8 cellular contexts compared by ENCODE assay signal in genomic region chr1:206469933-206470691, GRCh38. TPM values are rescaled to one million over a fixed set of nuclear protein-coding genes. Genes with fewer than 3 reads are reported as not detected.
DNase-seq lines count a peak whose midpoint lies in the region; ATAC-seq lines count a peak whose summit lies in the region.

TSS of gene IKBKE (plus strand) at chr1:206470476. CDS start at chr1:206473228, 2,752 bp downstream.

- peak within 1 kb of the TSS; percentile 98 for H2AFZ ChIP-seq in neuronal stem cell (ENCODE audit: low read length)

- H3K18ac ChIP-seq in neuronal stem cell (ENCODE audit: low read length), result peak within 1 kb of the TSS; percentile 81

- peak; percentile 95 for DNase-seq in OCI-M1 (lab: John Stamatoyannopoulos, UW)
- DNase-seq in activated effector memory CD4-positive, alpha-beta T cell treated with Interleukin-2 at 50 U/mL for 16 hours, result peak; percentile 46
- DNase-seq in foreskin melanocyte, result peak; percentile 67
- no peak for DNase-seq in neuronal stem cell (ENCODE audit: low spot score)
- no peak for DNase-seq in NCI-H1694 treated with DMSO at 0.1 percent for 48 hours (lab: John Stamatoyannopoulos, UW)

- peak within 1 kb of the TSS; percentile 4 for H3K14ac ChIP-seq in neuronal stem cell (ENCODE audit: low read length)

- H3K4me3 ChIP-seq in BLaER1 (peak within 1 kb of the TSS; percentile 69), neuronal stem cell (ENCODE audit: low read length in 2 of 2) (peak within 1 kb of the TSS; percentile 50 to 65)

- peak; percentile 42 for ATAC-seq in GM18861 (IDR thresholded peaks at IDR 0.05; ENCODE audit: unreplicated experiment)
- ATAC-seq in HG03103 (IDR thresholded peaks at IDR 0.05; ENCODE audit: low read depth, unreplicated experiment), result peak; percentile 49

- H3K4me2 ChIP-seq in BLaER1, result peak within 1 kb of the TSS; percentile 100
- H3K4me2 ChIP-seq in neuronal stem cell (ENCODE audit: insufficient read depth, low read length, poor library complexity, severe bottlenecking), result peak within 1 kb of the TSS; percentile 67

- H4K91ac ChIP-seq in neuronal stem cell (ENCODE audit: low read depth, low read length, poor library complexity), result peak within 1 kb of the TSS; percentile 16

- no peaks in the 10 kb centered on the region for H4K20me1 ChIP-seq in BLaER1

- no peak within 1 kb of the TSS for H2BK12ac ChIP-seq in neuronal stem cell (ENCODE audit: low read length)

- H3K9ac ChIP-seq in BLaER1, result peak within 1 kb of the TSS; percentile 74
- H3K9ac ChIP-seq in neuronal stem cell (ENCODE audit: low read depth, low read length, poor library complexity), result peak within 1 kb of the TSS; percentile 39

- H3K9me3 ChIP-seq in BLaER1 (no peaks in the 10 kb centered on the region), neuronal stem cell (replicated peaks in 1 of 2; ENCODE audit: control insufficient read depth in 2 of 2, insufficient read depth in 1 of 2, low read depth in 1 of 2, low read length in 2 of 2) (no peaks in the 10 kb centered on the region)

- peak within 1 kb of the TSS; percentile 18 for H3K23ac ChIP-seq in neuronal stem cell (ENCODE audit: low read depth, low read length, poor library complexity)

- H3K27me3 ChIP-seq in BLaER1, result no peaks in the 10 kb centered on the region
- H3K27me3 ChIP-seq in neuronal stem cell (ENCODE audit: control insufficient read depth in 3 of 3, insufficient read depth in 3 of 3, low read depth in 1 of 3, low read length in 3 of 3), result no peaks in the 10 kb centered on the region

- H4K8ac ChIP-seq in neuronal stem cell (ENCODE audit: low read depth, low read length), result no peak within 1 kb of the TSS

- WGBS in neuronal stem cell (ENCODE audit: extremely low coverage in 2 of 2, insufficient read length in 2 of 2, insufficient replicate concordance in 1 of 2), 2 donors, result no CpG with 5 or more reads among the region's 10 CpGs

- H2BK15ac ChIP-seq in neuronal stem cell (ENCODE audit: low read length), result peak within 1 kb of the TSS; percentile 50

- H3K27ac ChIP-seq in BLaER1 (peak within 1 kb of the TSS; percentile 78), neuronal stem cell (replicated peaks; ENCODE audit: low read length) (no peak within 1 kb of the TSS)

- H3K4ac ChIP-seq in neuronal stem cell (ENCODE audit: low read length), result no peak within 1 kb of the TSS

- H3K36me3 ChIP-seq in BLaER1 (peaks cover 17% of the 10 kb centered on the region), neuronal stem cell (replicated peaks in 1 of 2; ENCODE audit: control insufficient read depth in 2 of 2, insufficient read depth in 2 of 2, low read length in 2 of 2) (peaks cover 0 to 2% of the 10 kb centered on the region in 2 donors)

- no peak within 1 kb of the TSS for H2BK5ac ChIP-seq in neuronal stem cell (ENCODE audit: low read length)

- H2BK120ac ChIP-seq in neuronal stem cell (ENCODE audit: low read depth, low read length), result no peak within 1 kb of the TSS

- H3K4me1 ChIP-seq in BLaER1 (peaks cover 79% of the 10 kb centered on the region), neuronal stem cell (ENCODE audit: control insufficient read depth in 2 of 2, insufficient read depth in 1 of 2, low read depth in 1 of 2, low read length in 2 of 2) (peaks cover 38 to 39% of the 10 kb centered on the region in 2 donors)

- no peaks in the 10 kb centered on the region for H3K79me1 ChIP-seq in neuronal stem cell (ENCODE audit: low read depth, low read length)

- peak within 1 kb of the TSS; percentile 35 for H2AK5ac ChIP-seq in neuronal stem cell (ENCODE audit: low read depth, low read length)

RNA-seq across cellular contexts. Expression of gene IKBKE, which starts in this region (rescaled TPM):
- polyA plus RNA-seq in neuronal stem cell (2013, experiment 1 of 2), result 0.49 TPM
- 0.47 TPM for polyA plus RNA-seq in neuronal stem cell (2013, experiment 2 of 2)

Comparison
In these comparisons a context has a peak if more than half of its experiments do, and no peak if none do; other contexts are left out.
1. DNase-seq: peak in OCI-M1 (single experiment), activated effector memory CD4-positive, alpha-beta T cell treated with Interleukin-2 at 50 U/mL for 16 hours (single experiment) and foreskin melanocyte (single experiment); none in neuronal stem cell (single experiment) and NCI-H1694 treated with DMSO at 0.1 percent for 48 hours (single experiment).